Comparison of ENCODE assay signal across 8 cellular contexts in genomic region chr2:130920417-130921030, GRCh38.
DNase-seq lines count a peak whose midpoint lies in the region; ATAC-seq and TF ChIP-seq lines count a peak whose summit lies in the region.

No MANE protein-coding gene starts in this region.

- intact Hi-C loops in Panc1 (cut with micrococcal nuclease; ENCODE audit: unreplicated experiment) = loop anchor here (1.0 to 5.0 kb wide), 2 partner anchors 43 to 123 kb away; no protein-coding TSS in a partner anchor
- intact Hi-C loops in activated T-helper 1 cell treated with anti-CD3 and anti-CD28 coated beads, Interleukin-12 subunit alpha, Interleukin-12 subunit beta, Interleukin-2, Interleukin-4 antibody, amounts not matched to agents 30 ng/mL and 10 ng/mL and 1 ng/mL, durations not matched to agents 14 hours and 24 hours and 36 hours (cut with micrococcal nuclease) = loop anchor here (1.0 kb wide), 2 partner anchors 47 to 123 kb away; no protein-coding TSS in a partner anchor

- no peak overlapping the region for H3K4me3 Mint-ChIP-seq in activated T-helper 1 cell treated with anti-CD3 and anti-CD28 coated beads, Interleukin-12 subunit alpha, Interleukin-12 subunit beta, Interleukin-2, Interleukin-4 antibody, amounts not matched to agents 30 ng/mL and 10 ng/mL and 1 ng/mL, durations not matched to agents 14 hours and 24 hours and 36 hours

- POLR2A ChIA-PET in Panc1 (lab: Charles Lee) = no interaction called here

- peak; percentile 41 for DNase-seq in COR-L47 (lab: John Stamatoyannopoulos, UW)
- peak in 42 of 76 experiments; percentile 0 to 59 (median 28) for DNase-seq in HUDEP-2 (lab: John Stamatoyannopoulos, UW; ENCODE audit: unreplicated experiment in 76 of 76)
- DNase-seq in Panc1 (ENCODE audit: low read depth, low spot score) = peak; percentile 54
- peak; percentile 17 for DNase-seq in activated T-helper 1 cell treated with anti-CD3 and anti-CD28 coated beads, Interleukin-12 subunit alpha, Interleukin-12 subunit beta, Interleukin-2, Interleukin-4 antibody, amounts not matched to agents 30 ng/mL and 10 ng/mL and 1 ng/mL, durations not matched to agents 14 hours and 24 hours and 36 hours (ENCODE audit: low spot score)
- DNase-seq in fibroblast of the conjunctiva (ENCODE audit: low read depth) = peak; percentile 27
- peak; percentile 36 for DNase-seq in non-pigmented ciliary epithelial cell (ENCODE audit: low read depth)
- peak; percentile 60 to 73 for DNase-seq in tibial nerve (ENCODE audit: low spot score in 2 of 2)

- peaks cover 4% of the 10 kb centered on the region for H3K27me3 Mint-ChIP-seq in activated T-helper 1 cell treated with anti-CD3 and anti-CD28 coated beads, Interleukin-12 subunit alpha, Interleukin-12 subunit beta, Interleukin-2, Interleukin-4 antibody, amounts not matched to agents 30 ng/mL and 10 ng/mL and 1 ng/mL, durations not matched to agents 14 hours and 24 hours and 36 hours (ENCODE audit: insufficient read depth)

- H3K27ac ChIP-seq in Panc1 (ENCODE audit: low read length) = no peak overlapping the region
- H3K27ac ChIP-seq in tibial nerve = no peak overlapping the region

- no peak for TF ChIP-seq POLR2A in tibial nerve (IDR thresholded peaks at IDR 0.05)

- no peaks in the 10 kb centered on the region for H3K36me3 Mint-ChIP-seq in activated T-helper 1 cell treated with anti-CD3 and anti-CD28 coated beads, Interleukin-12 subunit alpha, Interleukin-12 subunit beta, Interleukin-2, Interleukin-4 antibody, amounts not matched to agents 30 ng/mL and 10 ng/mL and 1 ng/mL, durations not matched to agents 14 hours and 24 hours and 36 hours (ENCODE audit: low read depth)

- no peak for TF ChIP-seq EP300 in tibial nerve (IDR thresholded peaks at IDR 0.05)

- 33 to 40% methylated on average over 6 of the region's 6 CpGs for WGBS in tibial nerve, 2 donors

- no peaks in the 10 kb centered on the region for H3K4me1 Mint-ChIP-seq in activated T-helper 1 cell treated with anti-CD3 and anti-CD28 coated beads, Interleukin-12 subunit alpha, Interleukin-12 subunit beta, Interleukin-2, Interleukin-4 antibody, amounts not matched to agents 30 ng/mL and 10 ng/mL and 1 ng/mL, durations not matched to agents 14 hours and 24 hours and 36 hours (ENCODE audit: low read depth)

- H3K4me3 ChIP-seq in Panc1 (ENCODE audit: low read depth in 2 of 2, low read length in 2 of 2) (no peak overlapping the region), tibial nerve (no peak overlapping the region)

- H3K27ac Mint-ChIP-seq in activated T-helper 1 cell treated with anti-CD3 and anti-CD28 coated beads, Interleukin-12 subunit alpha, Interleukin-12 subunit beta, Interleukin-2, Interleukin-4 antibody, amounts not matched to agents 30 ng/mL and 10 ng/mL and 1 ng/mL, durations not matched to agents 14 hours and 24 hours and 36 hours = no peak overlapping the region

- ATAC-seq in Panc1 = peak; percentile 87
- ATAC-seq in HG03439 (IDR thresholded peaks at IDR 0.05; ENCODE audit: unreplicated experiment) = no peak

- no TSS peak for BruUV-seq in Panc1 (replicated peaks; lab: Mats Ljungman, UMichigan)

- H3K36me3 ChIP-seq in Panc1 (ENCODE audit: control insufficient read depth, insufficient read depth, low read length) (no peaks in the 10 kb centered on the region), tibial nerve (no peaks in the 10 kb centered on the region)

- CTCF ChIA-PET in Panc1 (lab: Charles Lee) = interaction anchor here (0.6 to 2.2 kb wide), 2 partner anchors 36 to 123 kb away, joined by 3 to 7 read pairs; no protein-coding TSS in a partner anchor

- in situ Hi-C loops in Panc1 (cut with HindIII; ENCODE audit: low pct_unique_long_range_greater_than_20kb, low sequenced_read_pairs) = no loop called here

- H3K27me3 ChIP-seq in Panc1 (ENCODE audit: control insufficient read depth, insufficient read depth, low read length) (0 out of 2 replicates have a peak, but pooled peaks cover under 1% of the 10 kb centered on the region), tibial nerve (no peaks in the 10 kb centered on the region)

- no peaks in the 10 kb centered on the region for H3K9me3 Mint-ChIP-seq in activated T-helper 1 cell treated with anti-CD3 and anti-CD28 coated beads, Interleukin-12 subunit alpha, Interleukin-12 subunit beta, Interleukin-2, Interleukin-4 antibody, amounts not matched to agents 30 ng/mL and 10 ng/mL and 1 ng/mL, durations not matched to agents 14 hours and 24 hours and 36 hours

- peak; percentile 94 for TF ChIP-seq CTCF in Panc1 (IDR thresholded peaks at IDR 0.05)
- TF ChIP-seq CTCF in tibial nerve (IDR thresholded peaks at IDR 0.05) = peak; percentile 63 to 77 (median 70)

- H3K4me1 ChIP-seq in Panc1 (ENCODE audit: control insufficient read depth, insufficient read depth, low read length) = no peaks in the 10 kb centered on the region; the same call in 1 of the 2 replicates
- H3K4me1 ChIP-seq in tibial nerve = no peaks in the 10 kb centered on the region

- H3K9me3 ChIP-seq in Panc1 (ENCODE audit: control insufficient read depth, insufficient read depth, low read depth, low read length) = no peaks in the 10 kb centered on the region
- H3K9me3 ChIP-seq in tibial nerve = no peaks in the 10 kb centered on the region
